Comparison of ENCODE assay signal across 9 cellular contexts in genomic region chr10:92419740-92420553, GRCh38.
DNase-seq lines count a peak whose midpoint lies in the region; ATAC-seq, FAIRE-seq and TF ChIP-seq lines count a peak whose summit lies in the region.
"Had no signal": no experiment of that assay in that cellular context is flagged by ENCODE, and none has a peak within 500 bp of the region (broad histone marks: within the 10 kb centered on the region; RNA-seq: fewer than 3 reads in every experiment).

No MANE protein-coding gene starts in this region.

- peak; percentile 68 for FAIRE-seq in endothelial cell of umbilical vein (lab: Jason Lieb, UNC)

- H3K4me1 ChIP-seq in endothelial cell of umbilical vein (ENCODE audit: control insufficient read depth, extremely low read depth, insufficient read depth, low read length) = peaks cover 4% of the 10 kb centered on the region
- peaks cover 0 to 12% (median 7%) of the 10 kb centered on the region in 4 donors for H3K4me1 ChIP-seq in upper lobe of left lung

- no peaks in the 10 kb centered on the region for H3K79me2 ChIP-seq in endothelial cell of umbilical vein (ENCODE audit: control insufficient read depth, insufficient read depth, low read length)

- DNase-seq in activated T-cell treated with anti-CD3 and anti-CD28 coated beads, Interleukin-2, amount 50 U/mL, for 4 hours = no peak
- no peak for DNase-seq in activated T-cell treated with anti-CD3 and anti-CD28 coated beads for 4 hours
- peak; percentile 38 for DNase-seq in endothelial cell of umbilical vein (ENCODE audit: low read depth, low spot score)
- DNase-seq in medulla oblongata (ENCODE audit: extremely low spot score) = peak; percentile 26
- peak; percentile 51 to 88 for DNase-seq in upper lobe of left lung
- no peak for DNase-seq in HK-2 (ENCODE audit: unreplicated experiment)
- DNase-seq: CD4-positive, alpha-beta memory T cell had no signal

- peaks cover 1% of the 10 kb centered on the region for H3K36me3 Mint-ChIP-seq in activated T-cell treated with anti-CD3 and anti-CD28 coated beads, Interleukin-2, amount 50 U/mL, for 4 hours (ENCODE audit: insufficient read depth)

- CTCF ChIA-PET in endothelial cell of umbilical vein (lab: Charles Lee) = interaction anchor here (0.6 to 2.7 kb wide), 16 partner anchors 9 to 354 kb away, joined by 3 to 21 read pairs (median 4); partner anchors contain the start of genes CPEB3 and MARCHF5

- H3K4me3 Mint-ChIP-seq in activated T-cell treated with anti-CD3 and anti-CD28 coated beads, Interleukin-2, amount 50 U/mL, for 4 hours = peak overlapping the region; percentile 29

- TF ChIP-seq EP300 in upper lobe of left lung (IDR thresholded peaks at IDR 0.05) = no peak

- peaks cover 2 to 3% of the 10 kb centered on the region in 2 experiments for H3K27me3 ChIP-seq in endothelial cell of umbilical vein (ENCODE audit: control insufficient read depth in 2 of 2, insufficient read depth in 2 of 2, low read length in 2 of 2)
- H3K27me3 ChIP-seq in upper lobe of left lung = no peaks in the 10 kb centered on the region

- no peak overlapping the region for H3K27ac ChIP-seq in endothelial cell of umbilical vein (ENCODE audit: insufficient read depth, low read depth, low read length)
- peak overlapping the region in 1 of 4 donors; percentile 9 for H3K27ac ChIP-seq in upper lobe of left lung

- no peaks in the 10 kb centered on the region for H3K36me3 ChIP-seq in endothelial cell of umbilical vein (ENCODE audit: control insufficient read depth in 2 of 2, extremely low read depth in 1 of 2, insufficient read depth in 2 of 2, low read length in 2 of 2)
- no peaks in the 10 kb centered on the region for H3K36me3 ChIP-seq in upper lobe of left lung

- H3K4me2 ChIP-seq in endothelial cell of umbilical vein (ENCODE audit: insufficient read depth, low read length) = peak overlapping the region; percentile 91

- H3K4me1 Mint-ChIP-seq in activated T-cell treated with anti-CD3 and anti-CD28 coated beads, Interleukin-2, amount 50 U/mL, for 4 hours (ENCODE audit: low read depth) = peaks cover 4% of the 10 kb centered on the region

- H3K27me3 Mint-ChIP-seq in activated T-cell treated with anti-CD3 and anti-CD28 coated beads, Interleukin-2, amount 50 U/mL, for 4 hours (ENCODE audit: low read depth) = peaks cover 40% of the 10 kb centered on the region

- H3K9ac ChIP-seq in endothelial cell of umbilical vein (replicated peaks; ENCODE audit: extremely low read depth, insufficient read depth, low read length) = no peak overlapping the region

- TF ChIP-seq CTCF in endothelial cell of umbilical vein (IDR thresholded peaks at IDR 0.05; ENCODE audit: extremely low read depth in 1 of 2, insufficient read depth in 1 of 2, low read depth in 1 of 2, low read length in 2 of 2) (peak; percentile 46 to 67), upper lobe of left lung (IDR thresholded peaks at IDR 0.05) (peak in 5 of 6 experiments; percentile 14 to 30 (median 18))

- intact Hi-C loops in endothelial cell of umbilical vein (cut with micrococcal nuclease) = no loop called here

- WGBS in upper lobe of left lung, 2 donors = 43 to 48% methylated on average over 26 to 29 of the region's 34 CpGs

- no peak for TF ChIP-seq POLR2A in endothelial cell of umbilical vein (IDR thresholded peaks at IDR 0.05; ENCODE audit: low read depth, low read length)
- TF ChIP-seq POLR2A in upper lobe of left lung (IDR thresholded peaks at IDR 0.05) = no peak

- POLR2A ChIA-PET in endothelial cell of umbilical vein (lab: Charles Lee) = no interaction called here

- H3K9me3 Mint-ChIP-seq in activated T-cell treated with anti-CD3 and anti-CD28 coated beads, Interleukin-2, amount 50 U/mL, for 4 hours = peaks cover 5% of the 10 kb centered on the region

- peak overlapping the region; percentile 78 for H2AFZ ChIP-seq in endothelial cell of umbilical vein (ENCODE audit: low read depth, low read length)

- no peaks in the 10 kb centered on the region for H4K20me1 ChIP-seq in endothelial cell of umbilical vein (replicated peaks; ENCODE audit: control insufficient read depth, extremely low read depth, insufficient read depth, low read length)

- no peak for ATAC-seq in activated T-cell treated with anti-CD3 and anti-CD28 coated beads, Interleukin-2, amount 50 U/mL, for 4 hours
- ATAC-seq in upper lobe of left lung (ENCODE audit: low FRiP score in 2 of 2) (peak; percentile 66 to 81), HG03025 (IDR thresholded peaks at IDR 0.05; ENCODE audit: low FRiP score, unreplicated experiment) (no peak), HG02642 (IDR thresholded peaks at IDR 0.05; ENCODE audit: poor library complexity, unreplicated experiment) (no peak)

- BruUV-seq in endothelial cell of umbilical vein (replicated peaks; lab: Mats Ljungman, UMichigan) = no TSS peak

- dilution Hi-C loops in endothelial cell of umbilical vein (cut with MboI; ENCODE audit: extremely low pct_ligation_motif_present, low sequenced_read_pairs) = no loop called here

- no peaks in the 10 kb centered on the region for H3K9me1 ChIP-seq in endothelial cell of umbilical vein (replicated peaks; ENCODE audit: control insufficient read depth, extremely low read depth, insufficient read depth, low read length)

- H3K4me3 ChIP-seq in endothelial cell of umbilical vein (replicated peaks in 1 of 3; ENCODE audit: insufficient read depth in 1 of 3, low read depth in 1 of 3, low read length in 3 of 3) (peak overlapping the region; percentile 33 to 34 (median 33)), upper lobe of left lung (peak overlapping the region in 3 of 4 donors; percentile 27 to 45 (median 39))

- H3K9me3 ChIP-seq in endothelial cell of umbilical vein (replicated peaks; ENCODE audit: control insufficient read depth, insufficient read depth, low read length) (no peaks in the 10 kb centered on the region), upper lobe of left lung (no peaks in the 10 kb centered on the region)

TF ChIP-seq in endothelial cell of umbilical vein, 7 proteins besides CTCF, POLR2A, EP300 and RAD21:
- TF ChIP-seq JUN (IDR thresholded peaks at IDR 0.05; ENCODE audit: borderline replicate concordance, insufficient read depth, insufficient read length, low read depth) (no peak), FOS (IDR thresholded peaks at IDR 0.05; ENCODE audit: borderline replicate concordance, insufficient read depth, low read length) (no peak), EZH2 (IDR thresholded peaks at IDR 0.05; ENCODE audit: borderline replicate concordance, low read depth, low read length, severe bottlenecking) (peak; percentile 10), GATA2 (IDR thresholded peaks at IDR 0.05; ENCODE audit: insufficient read depth, insufficient read length, low read depth, low read length) (no peak), POLR2AphosphoS5 (IDR thresholded peaks at IDR 0.05; ENCODE audit: insufficient read depth, low read depth, low read length) (no peak), MAX (IDR thresholded peaks at IDR 0.05; ENCODE audit: insufficient read depth, insufficient read length) (no peak)

Comparison
In these comparisons a context has a peak if more than half of its experiments do, and no peak if none do; other contexts are left out.
1. ATAC-seq: peak in upper lobe of left lung (2 of 2); none in activated T-cell treated with anti-CD3 and anti-CD28 coated beads, Interleukin-2, amount 50 U/mL, for 4 hours (0 of 2), HG03025 (single experiment) and HG02642 (single experiment).
2. DNase-seq: peak in endothelial cell of umbilical vein (single experiment), medulla oblongata (single experiment) and upper lobe of left lung (2 of 2); none in activated T-cell treated with anti-CD3 and anti-CD28 coated beads, Interleukin-2, amount 50 U/mL, for 4 hours (single experiment), activated T-cell treated with anti-CD3 and anti-CD28 coated beads for 4 hours (single experiment) and HK-2 (single experiment).